ENCODE assay signal across 8 cellular contexts in genomic region chr20:38473353-38473795, GRCh38. TPM values are rescaled to one million over a fixed set of nuclear protein-coding genes. Genes with fewer than 3 reads are reported as not detected.
DNase-seq lines count a peak whose midpoint lies in the region; ATAC-seq and TF ChIP-seq lines count a peak whose summit lies in the region.

No MANE protein-coding gene starts in this region.

- peaks cover 6% of the 10 kb centered on the region for H3K4me1 ChIP-seq in fibroblast of lung (ENCODE audit: control insufficient read depth, extremely low read depth, insufficient read depth, low read length)
- H3K4me1 ChIP-seq in trophoblast cell (ENCODE audit: control insufficient read depth in 1 of 2, insufficient read depth in 2 of 2, low read length in 2 of 2): peaks cover 2 to 8% of the 10 kb centered on the region in 2 experiments

- H4K91ac ChIP-seq in trophoblast cell (ENCODE audit: low read depth, low read length): peak overlapping the region; percentile 91

- H2AK5ac ChIP-seq in trophoblast cell (ENCODE audit: low read length): no peak overlapping the region

- H3K36me3 ChIP-seq in SK-N-MC (ENCODE audit: insufficient read depth, low read length): no peaks in the 10 kb centered on the region; the same call in 1 of the 2 replicates
- H3K36me3 ChIP-seq in fibroblast of lung (ENCODE audit: control insufficient read depth, insufficient read depth, low read length): no peaks in the 10 kb centered on the region
- peaks cover 2 to 3% of the 10 kb centered on the region in 2 experiments for H3K36me3 ChIP-seq in trophoblast cell (ENCODE audit: control insufficient read depth in 1 of 2, insufficient read depth in 2 of 2, low read length in 2 of 2)

- H3K79me1 ChIP-seq in trophoblast cell (ENCODE audit: low read length): peaks cover 4% of the 10 kb centered on the region

- H2BK5ac ChIP-seq in trophoblast cell (ENCODE audit: low read depth, low read length, poor library complexity): no peak overlapping the region

- no CpG with 5 or more reads among the region's 11 CpGs for WGBS in trophoblast cell (ENCODE audit: extremely low coverage, insufficient coverage, insufficient read length)

- H3K79me2 ChIP-seq in fibroblast of lung (ENCODE audit: control insufficient read depth, insufficient read depth, low read length) (peaks cover 50% of the 10 kb centered on the region), trophoblast cell (ENCODE audit: control insufficient read depth, insufficient read depth, low read length, poor library complexity) (peaks cover 12% of the 10 kb centered on the region)

- in situ Hi-C loops in ACHN (cut with HindIII; ENCODE audit: low pct_ligation_motif_present, low pct_unique_long_range_greater_than_20kb, low sequenced_read_pairs): no loop called here

- H3K18ac ChIP-seq in trophoblast cell (ENCODE audit: low read length): no peak overlapping the region

- H3K23ac ChIP-seq in trophoblast cell (ENCODE audit: low read length): no peak overlapping the region

- H4K8ac ChIP-seq in trophoblast cell (ENCODE audit: low read depth, low read length): peak overlapping the region; percentile 96

- TF ChIP-seq CTCF in fibroblast of lung (conservative IDR thresholded peaks at IDR 0.05 in 1 of 2, IDR thresholded peaks at IDR 0.05 in 1 of 2; ENCODE audit: low read depth in 1 of 2, low read length in 2 of 2): peak in 1 of 2 donors; percentile 11

- H3K27ac ChIP-seq in SK-N-MC (no peak overlapping the region), fibroblast of lung (ENCODE audit: insufficient read depth, low read length) (peak overlapping the region; percentile 66), trophoblast cell (ENCODE audit: low read depth, low read length) (no peak overlapping the region)

- no peak overlapping the region for H4K12ac ChIP-seq in trophoblast cell (ENCODE audit: low read depth, low read length)

- DNase-seq in ACHN (peak; percentile 28), SK-N-MC (ENCODE audit: low read depth, low spot score) (no peak), fibroblast of lung (ENCODE audit: low read depth in 2 of 2) (peak; percentile 15 to 40), trophoblast cell (peak in 1 of 2 donors; percentile 43), hippocampal formation (lab: John Stamatoyannopoulos, UW) (no peak), superior temporal gyrus (ENCODE audit: extremely low spot score) (no peak)

- H3K4me2 ChIP-seq in fibroblast of lung (ENCODE audit: extremely low read depth, insufficient read depth, low read length) (peak overlapping the region; percentile 93), trophoblast cell (ENCODE audit: low read length) (peak overlapping the region; percentile 80)

- H2AFZ ChIP-seq in fibroblast of lung (ENCODE audit: low read length): no peak overlapping the region
- H2AFZ ChIP-seq in trophoblast cell (ENCODE audit: insufficient read depth, low read length, poor library complexity): no peak overlapping the region

- peaks cover 3% of the 10 kb centered on the region for H3K27me3 ChIP-seq in fibroblast of lung (ENCODE audit: control insufficient read depth, insufficient read depth, low read length)
- H3K27me3 ChIP-seq in trophoblast cell (ENCODE audit: insufficient read depth, low read length): no peaks in the 10 kb centered on the region

- ATAC-seq in GM21447 (IDR thresholded peaks at IDR 0.05; ENCODE audit: unreplicated experiment) (peak; percentile 8), HG02840 (IDR thresholded peaks at IDR 0.05; ENCODE audit: low FRiP score, unreplicated experiment) (no peak)

- no peak overlapping the region for H2BK120ac ChIP-seq in trophoblast cell (ENCODE audit: insufficient read depth, low read length, poor library complexity)

- H3K4ac ChIP-seq in trophoblast cell (ENCODE audit: low read depth, low read length): peak overlapping the region; percentile 90

- no peaks in the 10 kb centered on the region for H3K9me3 ChIP-seq in SK-N-MC (ENCODE audit: low read depth, low read length)
- H3K9me3 ChIP-seq in fibroblast of lung (ENCODE audit: control insufficient read depth, insufficient read depth, low read depth, low read length): no peaks in the 10 kb centered on the region
- no peaks in the 10 kb centered on the region for H3K9me3 ChIP-seq in trophoblast cell (ENCODE audit: insufficient read depth, low read depth, low read length)

- H4K20me1 ChIP-seq in fibroblast of lung (ENCODE audit: control insufficient read depth, extremely low read depth, insufficient read depth, low read length): peaks cover 3% of the 10 kb centered on the region

- H3K14ac ChIP-seq in trophoblast cell (ENCODE audit: low read length): peak overlapping the region; percentile 91

- H3K4me3 ChIP-seq in SK-N-MC (peak overlapping the region; percentile 84), fibroblast of lung (replicated peaks in 1 of 4; ENCODE audit: control extremely low read depth in 1 of 4, insufficient read depth in 1 of 4, low read depth in 3 of 4, low read length in 4 of 4) (peak overlapping the region; percentile 70 to 95 (median 85)), trophoblast cell (ENCODE audit: low read depth, low read length) (peak overlapping the region; percentile 94)

- H2BK12ac ChIP-seq in trophoblast cell (ENCODE audit: low read length): no peak overlapping the region

- H3K9ac ChIP-seq in SK-N-MC (ENCODE audit: insufficient read length) (peak overlapping the region; percentile 87), fibroblast of lung (ENCODE audit: insufficient read depth, low read length) (peak overlapping the region; percentile 91), trophoblast cell (ENCODE audit: low read length) (peak overlapping the region; percentile 97)

RNA-seq across cellular contexts. Expression of gene RALGAPB, which starts 0.7 kb away (rescaled TPM):
- total RNA-seq in fibroblast of lung: 22.1 and 31.4 TPM in 2 replicates
- 15.6 and 19.5 TPM in 2 replicates for polyA plus RNA-seq in fibroblast of lung
- 12.7 and 15.4 TPM in 2 replicates for polyA plus RNA-seq in fibroblast of lung (2012)
- polyA minus RNA-seq in fibroblast of lung (ENCODE audit: low replicate concordance): 13.8 and 15.2 TPM in 2 replicates
- polyA plus RNA-seq in trophoblast cell (2013): 32.2 and 33.1 TPM in 2 replicates

RNA-seq across cellular contexts. Expression of gene SNHG17, which starts 38.2 kb away (rescaled TPM):
- 5.4 and 10.6 TPM in 2 replicates for total RNA-seq in fibroblast of lung
- 15.0 and 50.2 TPM in 2 replicates for polyA plus RNA-seq in fibroblast of lung
- 20.8 and 99.2 TPM in 2 replicates for polyA plus RNA-seq in fibroblast of lung (2012)
- 17.0 and 65.8 TPM in 2 replicates for polyA minus RNA-seq in fibroblast of lung (ENCODE audit: low replicate concordance)
- polyA plus RNA-seq in trophoblast cell (2013): 44.8 and 45.5 TPM in 2 replicates

Comparison
In these comparisons a context has a peak if more than half of its experiments do, and no peak if none do; other contexts are left out.
1. DNase-seq: peak in ACHN (single experiment) and fibroblast of lung (2 of 2); none in SK-N-MC (single experiment), hippocampal formation (0 of 2) and superior temporal gyrus (single experiment).
2. Peak in every context shown above with its lines, with median percentiles within 50 percentile points of each other: H3K4me3 ChIP-seq and H3K9ac ChIP-seq.